Comparison of ENCODE assay signal across 19 cellular contexts in the genomic region with DNA sequence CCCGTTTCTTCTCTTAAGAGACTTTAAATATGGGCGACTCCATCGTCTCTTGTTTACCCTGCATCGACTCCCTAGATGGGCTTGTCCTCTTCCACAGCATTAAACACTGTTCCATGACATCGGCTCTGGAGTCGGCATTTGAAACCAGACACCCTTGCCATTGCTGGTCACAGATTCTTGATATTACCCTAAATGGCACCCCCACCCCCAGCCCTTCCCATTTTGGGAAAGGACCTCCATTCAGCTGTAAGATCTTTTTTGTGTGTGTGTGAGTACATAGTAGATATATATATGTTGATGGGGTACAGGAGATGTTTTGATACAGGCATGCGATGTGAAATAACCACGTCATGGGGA. TPM values are rescaled to one million over a fixed set of nuclear protein-coding genes. Genes with fewer than 3 reads are reported as not detected.
DNase-seq lines count a peak whose midpoint lies in the region; ATAC-seq and TF ChIP-seq lines count a peak whose summit lies in the region.
"Had no signal": no experiment of that assay in that cellular context is flagged by ENCODE, and none has a peak within 500 bp of the region (broad histone marks: within the 10 kb centered on the region; RNA-seq: fewer than 3 reads in every experiment).

No MANE protein-coding gene starts in this region.

- TF ChIP-seq CTCF in left ventricle myocardium inferior (IDR thresholded peaks at IDR 0.05; ENCODE audit: borderline replicate concordance), result no peak
- no peak for TF ChIP-seq CTCF in sigmoid colon (IDR thresholded peaks at IDR 0.05)

- H3K27me3 ChIP-seq in left ventricle myocardium inferior (ENCODE audit: low read depth) (no peaks in the 10 kb centered on the region), sigmoid colon (no peaks in the 10 kb centered on the region)
- H3K27me3 ChIP-seq: MG63 had no signal

- ATAC-seq in Right ventricle myocardium inferior, result no peak
- no peak for ATAC-seq in HG02798 (IDR thresholded peaks at IDR 0.05; ENCODE audit: poor library complexity, unreplicated experiment)
- ATAC-seq in GM21723 (IDR thresholded peaks at IDR 0.05; ENCODE audit: unreplicated experiment), result no peak
- ATAC-seq: CD8-positive, alpha-beta T cell; foreskin keratinocyte; T-cell had no signal

- H3K27ac ChIP-seq in left ventricle myocardium inferior (replicated peaks) (peak overlapping the region; percentile 92), sigmoid colon (peak overlapping the region in 2 of 4 donors; percentile 58 to 68)
- H3K27ac ChIP-seq: foreskin keratinocyte, GM23248 had no signal

- no peak overlapping the region for H3K4me3 ChIP-seq in left ventricle myocardium inferior
- H3K4me3 ChIP-seq in sigmoid colon, result no peak overlapping the region
- H3K4me3 ChIP-seq: GM23248, MG63 had no signal

- no peak for DNase-seq in left ventricle myocardium inferior
- no peak for DNase-seq in Right ventricle myocardium inferior (ENCODE audit: missing footprints)
- DNase-seq in left kidney (ENCODE audit: low read depth, low spot score), result peak; percentile 50
- DNase-seq in sigmoid colon, result peak; percentile 54
- no peak for DNase-seq in NCI-H748 treated with DMSO at 0.1 percent for 48 hours (lab: John Stamatoyannopoulos, UW)
- DNase-seq: activated CD4-positive, alpha-beta T cell treated with anti-CD3 and anti-CD28 coated beads for 4 hours; activated naive CD4-positive, alpha-beta T cell; activated T-cell treated with anti-CD3 and anti-CD28 coated beads for 4 hours; foreskin keratinocyte; GM23248; MG63; midbrain; nephron progenitor cell; SIG-M5; stimulated activated CD4-positive, alpha-beta T cell treated with anti-CD3 and anti-CD28 coated beads, Interleukin-12 subunit alpha, Interleukin-12 subunit beta, amount 100 ng/mL, for 4 hours had no signal

- no peaks in the 10 kb centered on the region for H3K9me3 ChIP-seq in left ventricle myocardium inferior (replicated peaks)
- no peaks in the 10 kb centered on the region for H3K9me3 ChIP-seq in sigmoid colon

- TF ChIP-seq POLR2A in sigmoid colon (IDR thresholded peaks at IDR 0.05), result no peak

- no peak for TF ChIP-seq EP300 in sigmoid colon (IDR thresholded peaks at IDR 0.05)

- WGBS in sigmoid colon, 2 donors, result 86 to 88% methylated on average over 8 of the region's 8 CpGs

- no peaks in the 10 kb centered on the region for H3K36me3 ChIP-seq in left ventricle myocardium inferior
- H3K36me3 ChIP-seq in sigmoid colon, result no peaks in the 10 kb centered on the region
- H3K36me3 ChIP-seq: MG63 had no signal

- intact Hi-C loops in left ventricle myocardium inferior (cut with micrococcal nuclease) (no loop called here), Right ventricle myocardium inferior (cut with DNase I) (no loop called here), sigmoid colon (cut with DNase I) (no loop called here)

- peaks cover 45% of the 10 kb centered on the region for H3K4me1 ChIP-seq in left ventricle myocardium inferior
- peaks cover 0 to 18% (median 5%) of the 10 kb centered on the region in 4 donors for H3K4me1 ChIP-seq in sigmoid colon
- H3K4me1 ChIP-seq: foreskin keratinocyte had no signal

RNA-seq across cellular contexts. Expression of gene SH3PXD2B, which starts 51.1 kb away (rescaled TPM):
- total RNA-seq in left ventricle myocardium inferior (5.2 TPM), Right ventricle myocardium inferior (5.4 TPM), sigmoid colon (10 to 100 TPM; 19.3 to 45.7 (median 20.9) TPM)
- polyA plus RNA-seq in sigmoid colon, result 1 to 10 TPM; 3.6 to 9.2 (median 3.9) TPM

Comparison
In these comparisons a context has a peak if more than half of its experiments do, and no peak if none do; other contexts are left out.
1. DNase-seq: peak in left kidney (single experiment) and sigmoid colon (single experiment); none in left ventricle myocardium inferior (single experiment), Right ventricle myocardium inferior (single experiment) and NCI-H748 treated with DMSO at 0.1 percent for 48 hours (single experiment).